25 cellular contexts compared by ENCODE assay signal in the genomic region with DNA sequence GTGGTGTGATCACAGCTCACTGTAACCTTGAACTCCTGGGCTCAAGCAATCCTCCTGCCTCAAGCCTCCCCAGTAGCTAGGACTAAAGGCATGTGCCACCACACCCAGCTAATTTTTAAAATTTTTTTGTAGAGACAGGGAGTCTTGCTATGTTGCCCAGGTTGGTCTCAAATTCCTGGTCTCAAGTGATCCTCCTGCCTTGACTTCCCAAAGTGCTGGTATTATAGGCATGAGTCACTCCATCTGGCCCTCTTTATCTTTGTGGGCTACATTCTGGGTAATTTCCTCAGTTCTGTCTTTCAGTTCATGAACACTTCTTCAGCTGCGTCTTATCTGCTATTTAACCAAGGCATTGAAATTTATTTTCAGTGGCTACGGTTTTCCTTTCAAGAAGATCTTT.
"Had no signal": no experiment of that assay in that cellular context is flagged by ENCODE, and none has a peak within 500 bp of the region (broad histone marks: within the 10 kb centered on the region; RNA-seq: fewer than 3 reads in every experiment).

No MANE protein-coding gene starts in this region.

- H3K27me3 ChIP-seq: colonic mucosa, esophagus squamous epithelium, gastrocnemius medialis, heart right ventricle, left lung had no signal

- DNase-seq: colonic mucosa; cortex of kidney; effector CD8-positive, alpha-beta T cell; effector memory CD8-positive, alpha-beta T cell; endodermal cell; erythroblast; esophagus squamous epithelium; foreskin fibroblast; foreskin melanocyte; gastrocnemius medialis; glutamatergic neuron; head of caudate nucleus; heart right ventricle; hippocampal formation; left cardiac atrium; left lung; left ventricle myocardium superior; lower lobe of right lung; mesenchymal stem cell; mucosa of descending colon had no signal

- H3K36me3 ChIP-seq: colonic mucosa, esophagus squamous epithelium, gastrocnemius medialis, heart right ventricle, left lung, lower lobe of right lung had no signal

- H3K27ac ChIP-seq: colonic mucosa, epithelial cell of prostate, esophagus squamous epithelium, gastrocnemius medialis, heart right ventricle, left lung, lower lobe of right lung had no signal

- H3K4me1 ChIP-seq: colonic mucosa, esophagus squamous epithelium, gastrocnemius medialis, heart right ventricle, left lung, lower lobe of right lung had no signal

- FAIRE-seq: endometrium, islet of Langerhans, keratinocyte had no signal

- H3K9me3 ChIP-seq: colonic mucosa, esophagus squamous epithelium, gastrocnemius medialis, lower lobe of right lung, mucosa of descending colon had no signal

- ATAC-seq: effector memory CD8-positive, alpha-beta T cell; esophagus mucosa; gastrocnemius medialis; heart right ventricle; left cardiac atrium; left lung; left ventricle myocardium superior; lower lobe of right lung; mucosa of descending colon had no signal

- H3K4me3 ChIP-seq: colonic mucosa, esophagus squamous epithelium, gastrocnemius medialis, heart right ventricle, left lung, lower lobe of right lung, mucosa of descending colon had no signal
